In genomic region chr11:120694706-120695105, GRCh38 we compare ENCODE assay signal across 16 cellular contexts.
"Had no signal": no experiment of that assay in that cellular context is flagged by ENCODE, and none has a peak within 500 bp of the region (broad histone marks: within the 10 kb centered on the region; RNA-seq: fewer than 3 reads in every experiment).

No MANE protein-coding gene starts in this region.

- H3K9me3 Mint-ChIP-seq: activated naive CD8-positive, alpha-beta T cell treated with anti-CD3 and anti-CD28 coated beads for 36 hours; central memory CD8-positive, alpha-beta T cell; naive B cell; WTC11 had no signal

- H3K4me1 Mint-ChIP-seq: activated naive CD8-positive, alpha-beta T cell treated with anti-CD3 and anti-CD28 coated beads for 36 hours; central memory CD8-positive, alpha-beta T cell; naive B cell; stimulated activated memory B cell treated with anti-CD40 and anti-IgM and Interleukin-4, amounts not matched to agents 10 μg/mL and 1 μg/mL and 100 μg/mL, for 72 hours had no signal

- ATAC-seq: left lobe of liver; stimulated activated memory B cell treated with anti-CD40 and anti-IgM and Interleukin-4, amounts not matched to agents 10 μg/mL and 1 μg/mL and 100 μg/mL, for 72 hours; WTC11 had no signal

- H3K9me3 ChIP-seq: esophagus muscularis mucosa, thyroid gland had no signal

- H3K36me3 ChIP-seq: brain microvascular endothelial cell, esophagus muscularis mucosa, thyroid gland had no signal

- H3K4me3 Mint-ChIP-seq: activated naive CD8-positive, alpha-beta T cell treated with anti-CD3 and anti-CD28 coated beads for 36 hours; central memory CD8-positive, alpha-beta T cell; stimulated activated memory B cell treated with anti-CD40 and anti-IgM and Interleukin-4, amounts not matched to agents 10 μg/mL and 1 μg/mL and 100 μg/mL, for 72 hours; WTC11 had no signal

- H3K27me3 ChIP-seq: brain microvascular endothelial cell, hepatocyte, thyroid gland had no signal

- H3K27ac ChIP-seq: brain microvascular endothelial cell, coronary artery, esophagus muscularis mucosa, hepatocyte, parathyroid adenoma, thyroid gland had no signal

- H3K4me3 ChIP-seq: coronary artery, esophagus muscularis mucosa, hepatocyte, thyroid gland had no signal

- H3K4me1 ChIP-seq: esophagus muscularis mucosa, parathyroid adenoma had no signal

- H3K36me3 Mint-ChIP-seq: activated naive CD8-positive, alpha-beta T cell treated with anti-CD3 and anti-CD28 coated beads for 36 hours; naive B cell; stimulated activated memory B cell treated with anti-CD40 and anti-IgM and Interleukin-4, amounts not matched to agents 10 μg/mL and 1 μg/mL and 100 μg/mL, for 72 hours; WTC11 had no signal

- DNase-seq: activated CD4-positive, alpha-beta T cell treated with anti-CD3 and anti-CD28 coated beads for 4 hours; activated CD8-positive, alpha-beta memory T cell treated with anti-CD3 and anti-CD28 coated beads for 24 hours; activated naive CD8-positive, alpha-beta T cell treated with anti-CD3 and anti-CD28 coated beads for 36 hours; brain microvascular endothelial cell; effector CD4-positive, alpha-beta T cell; islet precursor cell; naive B cell; thyroid gland had no signal

- H3K27ac Mint-ChIP-seq: activated naive CD8-positive, alpha-beta T cell treated with anti-CD3 and anti-CD28 coated beads for 36 hours; naive B cell; stimulated activated memory B cell treated with anti-CD40 and anti-IgM and Interleukin-4, amounts not matched to agents 10 μg/mL and 1 μg/mL and 100 μg/mL, for 72 hours; WTC11 had no signal
